20 cellular contexts compared by ENCODE assay signal in the genomic region with DNA sequence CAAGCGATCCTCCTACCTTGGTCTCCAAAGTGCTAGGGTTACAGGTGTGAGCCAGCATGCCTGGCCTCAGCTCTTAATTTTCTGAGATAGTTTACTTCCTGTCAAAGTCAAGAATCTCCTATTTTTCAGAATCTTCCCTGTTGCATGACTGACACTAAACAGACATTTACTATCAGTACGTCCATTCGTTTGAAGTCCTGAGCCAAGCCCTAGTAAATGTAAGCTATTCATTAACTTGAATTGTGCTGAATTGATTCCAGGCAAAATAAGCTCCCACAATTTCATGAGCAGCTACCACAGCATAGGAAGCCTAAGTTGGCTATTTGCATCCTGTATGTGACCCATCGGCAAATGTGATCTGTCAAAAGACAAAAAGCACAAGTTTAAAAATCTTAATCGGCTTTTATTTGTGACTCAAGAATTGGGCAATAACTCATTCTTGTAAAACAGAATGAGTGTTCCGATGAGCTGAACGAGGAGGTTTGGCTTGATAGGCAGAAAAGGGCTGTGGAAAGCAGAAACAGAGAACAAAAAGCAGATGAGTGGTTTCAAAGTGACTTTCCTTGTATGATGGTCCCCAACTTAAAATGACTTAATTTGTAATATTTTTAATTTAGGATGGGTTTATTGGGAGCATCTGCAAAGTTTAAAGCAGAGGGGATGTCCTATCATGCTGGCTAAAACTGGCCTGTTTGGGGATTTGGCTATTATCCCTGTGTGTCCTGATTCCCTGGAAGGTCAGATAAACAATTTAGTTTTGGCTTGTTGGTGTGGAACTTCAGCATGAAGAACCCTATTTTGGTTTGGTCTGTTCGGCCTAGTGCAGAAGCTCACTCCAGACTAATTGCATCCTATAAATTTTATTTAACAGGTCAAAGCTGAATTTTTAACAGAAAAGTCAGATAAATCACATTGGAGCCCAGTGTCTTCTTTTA. TPM values are rescaled to one million over a fixed set of nuclear protein-coding genes. Genes with fewer than 3 reads are reported as not detected.
DNase-seq lines count a peak whose midpoint lies in the region; ATAC-seq and TF ChIP-seq lines count a peak whose summit lies in the region.
"Had no signal": no experiment of that assay in that cellular context is flagged by ENCODE, and none has a peak within 500 bp of the region (broad histone marks: within the 10 kb centered on the region; RNA-seq: fewer than 3 reads in every experiment).

No MANE protein-coding gene starts in this region.

- H3K4me3 ChIP-seq in right atrium auricular region (no peak overlapping the region), mesenchymal stem cell (ENCODE audit: insufficient read depth in 1 of 2, low read depth in 1 of 2, low read length in 2 of 2) (no peak overlapping the region), PC-9 (no peak overlapping the region)
- H3K4me3 ChIP-seq: psoas muscle, testis had no signal

- no peaks in the 10 kb centered on the region for H3K9me2 ChIP-seq in PC-9 (ENCODE audit: insufficient read depth)

- no peak overlapping the region for H3K4me2 ChIP-seq in mesenchymal stem cell (ENCODE audit: low read length, poor library complexity, severe bottlenecking)
- no peak overlapping the region for H3K4me2 ChIP-seq in PC-9

- H2BK12ac ChIP-seq in mesenchymal stem cell (ENCODE audit: low read length in 2 of 2) = no peak overlapping the region

- DNase-seq in Right ventricle myocardium superior (no peak), right atrium auricular region (ENCODE audit: low spot score) (no peak), fibroblast of peridontal ligament (ENCODE audit: extremely low read depth) (peak; percentile 9), mesenchymal stem cell (no peak), PC-9 (no peak), SW 1271 (lab: John Stamatoyannopoulos, UW) (no peak)
- no peak for DNase-seq in activated CD4-positive, alpha-beta T cell treated with anti-CD3 and anti-CD28 coated beads, Interleukin-2, amount 50 U/mL, for 4 hours
- DNase-seq: activated CD4-positive, CD25-positive, alpha-beta regulatory T cell treated with anti-CD3 and anti-CD28 coated beads, Interleukin-2, amount 50 U/mL, for 72 hours; activated CD8-positive, alpha-beta memory T cell treated with anti-CD3 and anti-CD28 coated beads, Interleukin-2, amount 50 U/mL, for 48 hours; activated naive CD4-positive, alpha-beta T cell treated with anti-CD3 and anti-CD28 coated beads, Interleukin-2, amount 10 ng/mL, durations not matched to agents 7 days and 5 days; brain microvascular endothelial cell; effector CD4-positive, alpha-beta T cell; NCI-H187 treated with DMSO at 0.1 percent for 48 hours; NCI-H524 treated with DMSO at 0.1 percent for 48 hours; psoas muscle; stimulated activated CD4-positive, alpha-beta T cell treated with anti-CD3 and anti-CD28 coated beads, Interleukin-1b, Interleukin-23, amount 100 ng/mL, for 48 hours; T-cell; testis had no signal

- H2AFZ ChIP-seq in mesenchymal stem cell (ENCODE audit: low read depth, low read length) = no peak overlapping the region
- no peak overlapping the region for H2AFZ ChIP-seq in PC-9

- no TSS peak for BruUV-seq in PC-9 (replicated peaks; lab: Mats Ljungman, UMichigan)

- no peak overlapping the region for H2BK5ac ChIP-seq in mesenchymal stem cell (ENCODE audit: low read depth, low read length, poor library complexity, severe bottlenecking)

- no peak overlapping the region for H2BK120ac ChIP-seq in mesenchymal stem cell (ENCODE audit: low read depth, low read length)

- H4K91ac ChIP-seq in mesenchymal stem cell (ENCODE audit: low read length) = no peak overlapping the region

- H4K8ac ChIP-seq in mesenchymal stem cell (ENCODE audit: low read length) = no peak overlapping the region

- H3K14ac ChIP-seq in mesenchymal stem cell (ENCODE audit: low read length in 2 of 2) = no peak overlapping the region

- H3K4ac ChIP-seq in mesenchymal stem cell (ENCODE audit: low read depth in 1 of 2, low read length in 2 of 2) = no peak overlapping the region

- 0 out of 2 replicates have a peak, but pooled peaks cover 4% of the 10 kb centered on the region for H3F3A ChIP-seq in PC-9 (ENCODE audit: insufficient read depth, low read depth)

- POLR2A ChIA-PET in PC-9 (lab: Charles Lee; ENCODE audit: unreplicated experiment) = no interaction called here

- no peaks in the 10 kb centered on the region for H3K4me1 ChIP-seq in right atrium auricular region
- H3K4me1 ChIP-seq in mesenchymal stem cell (ENCODE audit: control insufficient read depth, insufficient read depth, low read depth, low read length) = no peaks in the 10 kb centered on the region
- H3K4me1 ChIP-seq in PC-9 (replicated peaks; ENCODE audit: insufficient read depth) = no peaks in the 10 kb centered on the region
- H3K4me1 ChIP-seq: psoas muscle, testis had no signal

- peak overlapping the region in 1 of 2 donors; percentile 35 for H3K27ac ChIP-seq in right atrium auricular region
- H3K27ac ChIP-seq in mesenchymal stem cell (ENCODE audit: low read length, poor library complexity, severe bottlenecking) = no peak overlapping the region
- no peak overlapping the region for H3K27ac ChIP-seq in PC-9
- H3K27ac ChIP-seq: brain microvascular endothelial cell, psoas muscle, testis had no signal

- CTCF ChIA-PET in PC-9 (lab: Charles Lee) = interaction anchor here (0.7 kb wide), 1 partner anchor 23 kb away, joined by 3 read pairs; no protein-coding TSS in a partner anchor

- H3K36me3 ChIP-seq in right atrium auricular region (no peaks in the 10 kb centered on the region), mesenchymal stem cell (ENCODE audit: control insufficient read depth in 1 of 2, insufficient read depth in 2 of 2, low read depth in 1 of 2, low read length in 2 of 2) (no peaks in the 10 kb centered on the region), PC-9 (ENCODE audit: low read depth) (no peaks in the 10 kb centered on the region)
- H3K36me3 ChIP-seq: brain microvascular endothelial cell had no signal

- no peak for TF ChIP-seq CTCF in right atrium auricular region (IDR thresholded peaks at IDR 0.05)
- TF ChIP-seq CTCF in PC-9 (conservative IDR thresholded peaks at IDR 0.05) = no peak

- H3K23ac ChIP-seq in mesenchymal stem cell (ENCODE audit: low read length in 2 of 2) = no peak overlapping the region

- H4K20me1 ChIP-seq in PC-9 (ENCODE audit: insufficient read depth) = no peaks in the 10 kb centered on the region

- H3K27me3 ChIP-seq in right atrium auricular region = no peaks in the 10 kb centered on the region
- H3K27me3 ChIP-seq in mesenchymal stem cell (ENCODE audit: control insufficient read depth in 1 of 2, insufficient read depth in 1 of 2, low read length in 2 of 2) = no peaks in the 10 kb centered on the region
- H3K27me3 ChIP-seq in PC-9 (ENCODE audit: insufficient read depth, low read depth) = no peaks in the 10 kb centered on the region
- H3K27me3 ChIP-seq: brain microvascular endothelial cell, testis had no signal

- peak; percentile 68 for ATAC-seq in Right ventricle myocardium superior (ENCODE audit: poor library complexity)
- ATAC-seq in GM21390 (IDR thresholded peaks at IDR 0.05; ENCODE audit: unreplicated experiment) = no peak
- ATAC-seq: psoas muscle, T-cell had no signal

- H3K79me2 ChIP-seq in PC-9 (ENCODE audit: low read depth) = no peaks in the 10 kb centered on the region

- 74% methylated on average over 7 of the region's 8 CpGs for WGBS in mesenchymal stem cell

- H2BK15ac ChIP-seq in mesenchymal stem cell (ENCODE audit: low read depth, poor library complexity, severe bottlenecking) = no peak overlapping the region

- H2AK5ac ChIP-seq in mesenchymal stem cell (ENCODE audit: low read length, severe bottlenecking) = no peak overlapping the region

- no peaks in the 10 kb centered on the region for H3K79me1 ChIP-seq in mesenchymal stem cell (replicated peaks; ENCODE audit: low read length, poor library complexity, severe bottlenecking)

- H3K9me3 ChIP-seq in right atrium auricular region (no peaks in the 10 kb centered on the region), mesenchymal stem cell (ENCODE audit: control insufficient read depth, low read length) (no peaks in the 10 kb centered on the region), PC-9 (ENCODE audit: insufficient read depth, low read depth) (no peaks in the 10 kb centered on the region)
- H3K9me3 ChIP-seq: psoas muscle, testis had no signal

- no peak overlapping the region for H3K18ac ChIP-seq in mesenchymal stem cell (ENCODE audit: low read depth in 1 of 2, low read length in 2 of 2)

- peak overlapping the region; percentile 16 for H3K9ac ChIP-seq in mesenchymal stem cell (ENCODE audit: low read length)

- intact Hi-C loops in Right ventricle myocardium superior (cut with DNase I) (no loop called here), PC-9 (cut with micrococcal nuclease; ENCODE audit: unreplicated experiment) (no loop called here)

RNA-seq across cellular contexts. Expression of gene RNF112, which starts 14.2 kb away (rescaled TPM):
- total RNA-seq in Right ventricle myocardium superior (2.2 TPM), right atrium auricular region (1 to 10 TPM in 1 of 2 donors, under 1 TPM in 1; 0.67 to 1.2 TPM), PC-9 (2021) (2.0 and 2.3 TPM in 2 replicates)
- polyA plus RNA-seq in mesenchymal stem cell (2013, experiment 1 of 2) = 0.08 TPM
- polyA plus RNA-seq in mesenchymal stem cell (2013, experiment 2 of 2) = 0.08 TPM

RNA-seq across cellular contexts. Expression of gene MFAP4, which starts 38.2 kb away (rescaled TPM):
- total RNA-seq in Right ventricle myocardium superior (42.9 TPM), right atrium auricular region (100 to 1,000 TPM in 1 of 2 donors, 10 to 100 TPM in 1; 78.5 to 104 TPM), PC-9 (2021) (not detected in 2 replicates)
- polyA plus RNA-seq in mesenchymal stem cell (2013, experiment 1 of 2) = 238 TPM
- 237 TPM for polyA plus RNA-seq in mesenchymal stem cell (2013, experiment 2 of 2)
- total RNA-seq: glomerular endothelial cell had no signal

RNA-seq across cellular contexts. Expression of gene MAPK7, which starts 46.9 kb away (rescaled TPM):
- total RNA-seq in Right ventricle myocardium superior = 13.9 TPM
- 10 to 100 TPM; 15.9 to 17.8 TPM for total RNA-seq in right atrium auricular region
- 33.6 TPM for polyA plus RNA-seq in mesenchymal stem cell (2013, experiment 1 of 2)
- polyA plus RNA-seq in mesenchymal stem cell (2013, experiment 2 of 2) = 30.7 TPM
- 23.3 and 39.6 TPM in 2 replicates for total RNA-seq in PC-9 (2021)

Comparison
In these comparisons a context has a peak if more than half of its experiments do, and no peak if none do; other contexts are left out.
1. RNA of gene MFAP4, which starts 38.2 kb away (total RNA-seq): 78.5 to 104 TPM in right atrium auricular region and 42.9 TPM in Right ventricle myocardium superior (single experiment); not detected in PC-9; every median in the first group is over 10 times any median in the second.